Comparison of ENCODE assay signal across 8 cellular contexts in the genomic region with DNA sequence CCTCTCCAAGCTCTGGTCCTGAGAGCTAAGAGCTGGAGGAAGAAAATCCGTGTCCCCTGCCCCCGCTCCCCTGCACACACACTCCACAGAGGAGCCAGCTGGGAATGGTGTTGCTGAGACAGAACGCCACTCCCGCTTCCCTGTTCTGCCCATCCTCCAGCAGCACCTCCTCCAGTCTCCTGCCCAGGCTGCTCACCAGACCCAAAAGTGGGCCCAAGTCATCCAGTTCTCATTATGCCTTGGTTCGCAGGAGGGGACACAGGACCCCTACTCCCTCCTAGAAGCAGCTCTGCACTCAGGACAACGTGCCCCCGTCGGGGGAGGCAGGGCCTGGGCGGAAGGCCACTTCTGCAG. TPM values are rescaled to one million over a fixed set of nuclear protein-coding genes. Genes with fewer than 3 reads are reported as not detected.
DNase-seq lines count a peak whose midpoint lies in the region; ATAC-seq and TF ChIP-seq lines count a peak whose summit lies in the region.

No MANE protein-coding gene starts in this region.

- H3K36me3 ChIP-seq in Peyer's patch (no peaks in the 10 kb centered on the region), esophagus (ENCODE audit: control insufficient read depth in 2 of 2, insufficient read depth in 2 of 2, low read length in 1 of 2) (peaks cover 0 to 15% of the 10 kb centered on the region in 2 donors), neuron (ENCODE audit: insufficient read depth, low read length) (peaks cover 10% of the 10 kb centered on the region)

- H3K27me3 ChIP-seq in Peyer's patch, result no peaks in the 10 kb centered on the region
- H3K27me3 ChIP-seq in esophagus (ENCODE audit: control insufficient read depth in 1 of 2, insufficient read depth in 2 of 2, low read length in 2 of 2), result no peaks in the 10 kb centered on the region
- H3K27me3 ChIP-seq in neuron (ENCODE audit: insufficient read depth, low read length), result no peaks in the 10 kb centered on the region

- WGBS in esophagus, 2 donors, result 40 to 41% methylated on average over 9 of the region's 9 CpGs

- H3K27ac ChIP-seq in Peyer's patch, result peak overlapping the region; percentile 71 to 86 (median 78)
- peak overlapping the region; percentile 84 to 87 for H3K27ac ChIP-seq in esophagus (ENCODE audit: low read depth in 2 of 2, low read length in 1 of 2)

- H3K4me1 ChIP-seq in Peyer's patch (peaks cover 6 to 72% (median 23%) of the 10 kb centered on the region in 4 donors), esophagus (ENCODE audit: control insufficient read depth in 2 of 2, insufficient read depth in 2 of 2, low read length in 1 of 2) (peaks cover 21 to 24% of the 10 kb centered on the region in 2 donors), neuron (ENCODE audit: insufficient read depth, low read length) (peaks cover 41% of the 10 kb centered on the region)

- peak overlapping the region; percentile 82 for H3K4me3 ChIP-seq in GM12864 (ENCODE audit: low read depth, low read length)
- peak overlapping the region; percentile 70 to 96 (median 86) for H3K4me3 ChIP-seq in Peyer's patch
- peak overlapping the region; percentile 66 to 73 for H3K4me3 ChIP-seq in esophagus (ENCODE audit: low read depth in 1 of 2, low read length in 2 of 2)
- peak overlapping the region; percentile 94 for H3K4me3 ChIP-seq in neuron (ENCODE audit: low read length)

- DNase-seq in GM12864 (ENCODE audit: low read depth), result no peak
- no peak for DNase-seq in Peyer's patch
- no peak for DNase-seq in stimulated activated CD8-positive, alpha-beta memory T cell treated with anti-CD3 and anti-CD28 coated beads, Interleukin-4, amount 100 ng/mL, for 48 hours
- DNase-seq in activated naive CD4-positive, alpha-beta T cell treated with Interleukin-2 at 50 U/mL for 16 hours, result no peak
- DNase-seq in OCI-M2 (lab: John Stamatoyannopoulos, UW; ENCODE audit: unreplicated experiment), result no peak

- H2AFZ ChIP-seq in neuron (ENCODE audit: low read depth, low read length), result no peak overlapping the region

- H3K9me3 ChIP-seq in Peyer's patch, result no peaks in the 10 kb centered on the region
- no peaks in the 10 kb centered on the region for H3K9me3 ChIP-seq in esophagus (ENCODE audit: control insufficient read depth in 2 of 2, insufficient read depth in 1 of 2, low read depth in 1 of 2, low read length in 1 of 2)
- no peaks in the 10 kb centered on the region for H3K9me3 ChIP-seq in neuron (ENCODE audit: low read length)

- TF ChIP-seq CTCF in GM12864 (IDR thresholded peaks at IDR 0.05; ENCODE audit: low read depth, low read length, missing control alignments) (no peak), Peyer's patch (IDR thresholded peaks at IDR 0.05) (no peak)

- ATAC-seq in GM21381 (IDR thresholded peaks at IDR 0.05; ENCODE audit: unreplicated experiment), result no peak

- no peak for TF ChIP-seq POLR2A in Peyer's patch (IDR thresholded peaks at IDR 0.05)

RNA-seq across cellular contexts. Expression of a gene that starts 0.9 kb away (rescaled TPM):
- total RNA-seq in Peyer's patch, result 10 to 100 TPM in 1 of 4 donors, 1 to 10 TPM in 3; 6.1 to 13.9 (median 8.7) TPM
- polyA plus RNA-seq in esophagus, result 10 to 100 TPM; 11.0 to 11.5 TPM

RNA-seq across cellular contexts. Expression of a gene that starts 5.5 kb away (rescaled TPM):
- total RNA-seq in Peyer's patch, result 100 to 1,000 TPM in 1 of 4 donors, 10 to 100 TPM in 3; 40.1 to 101 (median 68.4) TPM
- 100 to 1,000 TPM; 117 to 134 TPM for polyA plus RNA-seq in esophagus

RNA-seq across cellular contexts. Expression of a gene that starts 34.3 kb away (rescaled TPM):
- 10 to 100 TPM; 18.0 to 38.0 (median 19.5) TPM for total RNA-seq in Peyer's patch
- polyA plus RNA-seq in esophagus, result 10 to 100 TPM in 1 of 2 donors, 1 to 10 TPM in 1; 7.1 to 12.7 TPM

RNA-seq across cellular contexts. Expression of a gene that starts 34.6 kb away (rescaled TPM):
- 10 to 100 TPM; 13.6 to 20.8 (median 17.9) TPM for total RNA-seq in Peyer's patch
- 10 to 100 TPM; 35.1 to 39.3 TPM for polyA plus RNA-seq in esophagus
